In the genomic region with DNA sequence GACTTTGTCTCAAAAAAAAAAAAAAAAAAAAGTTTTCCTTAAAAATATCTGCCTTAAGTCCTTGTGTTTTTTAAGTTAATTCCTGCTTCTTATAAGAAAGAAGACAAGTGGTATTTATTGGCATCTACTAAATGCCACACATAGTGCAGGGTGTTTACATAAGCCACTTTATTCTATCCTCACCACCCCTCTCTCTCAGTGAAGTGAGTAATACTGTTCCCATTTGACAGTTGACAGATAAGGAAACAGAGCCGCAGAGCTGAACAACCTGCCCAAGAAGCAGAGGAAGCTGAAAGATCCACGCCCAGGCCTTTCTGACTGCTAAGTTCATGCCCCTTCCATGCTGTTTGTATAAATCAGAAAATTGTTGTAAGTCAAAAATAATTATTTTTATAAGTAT, we compare ENCODE assay signal across 10 cellular contexts. TPM values are rescaled to one million over a fixed set of nuclear protein-coding genes. Genes with fewer than 3 reads are reported as not detected.
DNase-seq lines count a peak whose midpoint lies in the region; ATAC-seq and TF ChIP-seq lines count a peak whose summit lies in the region.
"Had no signal": no experiment of that assay in that cellular context is flagged by ENCODE, and none has a peak within 500 bp of the region (broad histone marks: within the 10 kb centered on the region; RNA-seq: fewer than 3 reads in every experiment).

No MANE protein-coding gene starts in this region.

- H3K4me3 ChIP-seq in Caco-2 (ENCODE audit: low read depth, low read length), result no peak overlapping the region
- H3K4me3 ChIP-seq in astrocyte of the spinal cord (ENCODE audit: low read depth, low read length), result no peak overlapping the region

- H3K27me3 Mint-ChIP-seq in Caco-2 (ENCODE audit: insufficient read depth, unreplicated experiment), result no peaks in the 10 kb centered on the region
- peaks cover 2% of the 10 kb centered on the region for H3K27me3 Mint-ChIP-seq in activated CD8-positive, alpha-beta T cell treated with anti-CD3 and anti-CD28 coated beads for 36 hours

- POLR2A ChIA-PET in Caco-2 (lab: Charles Lee), result no interaction called here
- POLR2A ChIA-PET in activated CD8-positive, alpha-beta T cell treated with anti-CD3 and anti-CD28 coated beads for 36 hours (lab: Charles Lee), result interaction anchor here (1.2 kb wide), 1 partner anchor 10 kb away, joined by 3 read pairs; no protein-coding TSS in a partner anchor

- H3K9me3 ChIP-seq in Caco-2, result no peaks in the 10 kb centered on the region

- no peaks in the 10 kb centered on the region for H3K36me3 ChIP-seq in Caco-2 (ENCODE audit: control insufficient read depth, insufficient read depth, low read length)

- TF ChIP-seq CTCF in Caco-2 (IDR thresholded peaks at IDR 0.05; ENCODE audit: insufficient read depth in 1 of 2, low read depth in 1 of 2, low read length in 1 of 2, severe bottlenecking in 1 of 2, unreplicated experiment in 1 of 2) (no peak), astrocyte of the spinal cord (IDR thresholded peaks at IDR 0.05; ENCODE audit: low read depth, low read length) (no peak)
- TF ChIP-seq CTCF in activated CD8-positive, alpha-beta T cell treated with anti-CD3 and anti-CD28 coated beads for 36 hours (IDR thresholded peaks at IDR 0.05), result no peak

- no peaks in the 10 kb centered on the region for H3K9me3 Mint-ChIP-seq in Caco-2 (ENCODE audit: unreplicated experiment)
- no peaks in the 10 kb centered on the region for H3K9me3 Mint-ChIP-seq in activated CD8-positive, alpha-beta T cell treated with anti-CD3 and anti-CD28 coated beads for 36 hours

- no peaks in the 10 kb centered on the region for H3K27me3 ChIP-seq in Caco-2 (replicated peaks; ENCODE audit: control insufficient read depth, insufficient read depth, low read length)

- no peak overlapping the region for H3K4me3 Mint-ChIP-seq in Caco-2 (ENCODE audit: unreplicated experiment)
- no peak overlapping the region for H3K4me3 Mint-ChIP-seq in activated CD8-positive, alpha-beta T cell treated with anti-CD3 and anti-CD28 coated beads for 36 hours
- H3K4me3 Mint-ChIP-seq: B cell had no signal

- in situ Hi-C loops in astrocyte of the spinal cord (cut with HindIII; ENCODE audit: low sequenced_read_pairs), result no loop called here

- CTCF ChIA-PET in Caco-2 (lab: Charles Lee), result interaction anchor here (1.2 kb wide), 1 partner anchor 9 kb away, joined by 7 read pairs; no protein-coding TSS in a partner anchor
- CTCF ChIA-PET in activated CD8-positive, alpha-beta T cell treated with anti-CD3 and anti-CD28 coated beads for 36 hours (lab: Charles Lee), result no interaction called here

- H3K27ac Mint-ChIP-seq in Caco-2 (ENCODE audit: unreplicated experiment), result peak overlapping the region; percentile 39
- H3K27ac Mint-ChIP-seq in activated CD8-positive, alpha-beta T cell treated with anti-CD3 and anti-CD28 coated beads for 36 hours, result no peak overlapping the region
- H3K27ac Mint-ChIP-seq: B cell had no signal

- peaks cover 8% of the 10 kb centered on the region for H3K36me3 Mint-ChIP-seq in Caco-2 (ENCODE audit: insufficient read depth, unreplicated experiment)
- no peaks in the 10 kb centered on the region for H3K36me3 Mint-ChIP-seq in activated CD8-positive, alpha-beta T cell treated with anti-CD3 and anti-CD28 coated beads for 36 hours (ENCODE audit: low read depth)

- ATAC-seq in activated CD8-positive, alpha-beta T cell treated with anti-CD3 and anti-CD28 coated beads for 36 hours, result no peak
- no peak for ATAC-seq in HG02885 (IDR thresholded peaks at IDR 0.05; ENCODE audit: poor library complexity, unreplicated experiment)

- peaks cover 37% of the 10 kb centered on the region for H3K4me1 Mint-ChIP-seq in Caco-2 (ENCODE audit: low read depth, unreplicated experiment)
- H3K4me1 Mint-ChIP-seq in activated CD8-positive, alpha-beta T cell treated with anti-CD3 and anti-CD28 coated beads for 36 hours (ENCODE audit: low read depth), result peaks cover 5% of the 10 kb centered on the region
- H3K4me1 Mint-ChIP-seq: B cell had no signal

- BruUV-seq in Caco-2 (replicated peaks; lab: Mats Ljungman, UMichigan), result no TSS peak

- H3K4me1 ChIP-seq in Caco-2, result peaks cover 43% of the 10 kb centered on the region

- intact Hi-C loops in Caco-2 (cut with micrococcal nuclease; ENCODE audit: unreplicated experiment), result no loop called here
- intact Hi-C loops in activated CD8-positive, alpha-beta T cell treated with anti-CD3 and anti-CD28 coated beads for 36 hours (cut with micrococcal nuclease), result no loop called here

- no peak for DNase-seq in Caco-2
- peak; percentile 27 for DNase-seq in MV-4-11 (lab: John Stamatoyannopoulos, UW)
- peak; percentile 17 for DNase-seq in astrocyte of the spinal cord (ENCODE audit: low read depth, low spot score)
- DNase-seq in kidney glomerular epithelial cell (lab: John Stamatoyannopoulos, UW), result peak; percentile 24
- DNase-seq in activated CD8-positive, alpha-beta T cell treated with anti-CD3 and anti-CD28 coated beads for 36 hours, result no peak
- DNase-seq in SKM-1 treated with dmso at 0.1 percent for 144 hours (lab: John Stamatoyannopoulos, UW; ENCODE audit: unreplicated experiment), result no peak
- DNase-seq in dedifferentiated amniotic fluid mesenchymal stem cell (ENCODE audit: extremely low spot score), result no peak
- DNase-seq: SHP77 treated with DMSO at 0.1 percent for 48 hours had no signal

RNA-seq across cellular contexts. Expression of gene ABLIM1, which starts 54.1 kb away (rescaled TPM):
- 71.7 and 79.3 TPM in 2 replicates for total RNA-seq in Caco-2 (2022)
- 100 to 1,000 TPM; 148 to 155 TPM for total RNA-seq in activated CD8-positive, alpha-beta T cell treated with anti-CD3 and anti-CD28 coated beads for 36 hours

Comparison
In these comparisons a context has a peak if more than half of its experiments do, and no peak if none do; other contexts are left out.
1. DNase-seq: peak in MV-4-11 (single experiment), astrocyte of the spinal cord (single experiment) and kidney glomerular epithelial cell (single experiment); none in Caco-2 (0 of 2), activated CD8-positive, alpha-beta T cell treated with anti-CD3 and anti-CD28 coated beads for 36 hours (single experiment), SKM-1 treated with dmso at 0.1 percent for 144 hours (single experiment) and dedifferentiated amniotic fluid mesenchymal stem cell (single experiment).